Comparison of ENCODE assay signal across 1 cellular context in the genomic region with DNA sequence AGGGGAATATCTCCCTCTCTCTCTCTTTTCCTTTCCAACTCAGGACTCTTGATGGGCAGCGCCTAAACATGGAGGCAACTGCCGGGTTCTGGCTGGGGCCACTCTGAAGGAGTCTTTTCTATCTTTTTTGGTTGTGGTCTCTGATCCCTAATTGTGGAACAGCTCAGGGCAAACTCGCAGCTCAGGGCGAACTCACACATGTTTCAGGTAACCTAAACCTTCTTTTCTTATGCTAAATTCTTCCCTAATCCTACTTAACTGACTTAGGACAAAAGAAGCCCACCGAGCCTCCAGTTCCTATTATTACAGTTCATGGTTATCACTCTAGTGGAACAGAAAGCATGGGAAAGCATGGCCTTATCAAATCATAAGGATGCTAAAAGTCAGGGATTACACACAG.
TF ChIP-seq lines count a peak whose summit lies in the region.

No MANE protein-coding gene starts in this region.

TF ChIP-seq in GM23338, 12 proteins besides CTCF, POLR2A, EP300 and RAD21 (continued from another document):
- TF ChIP-seq ZNF462 (CRISPR knock-in tag; IDR thresholded peaks at IDR 0.05): no peak
- no peak for TF ChIP-seq POLR2AphosphoS5 (IDR thresholded peaks at IDR 0.05; ENCODE audit: low read depth)
- TF ChIP-seq, protein P1, sequence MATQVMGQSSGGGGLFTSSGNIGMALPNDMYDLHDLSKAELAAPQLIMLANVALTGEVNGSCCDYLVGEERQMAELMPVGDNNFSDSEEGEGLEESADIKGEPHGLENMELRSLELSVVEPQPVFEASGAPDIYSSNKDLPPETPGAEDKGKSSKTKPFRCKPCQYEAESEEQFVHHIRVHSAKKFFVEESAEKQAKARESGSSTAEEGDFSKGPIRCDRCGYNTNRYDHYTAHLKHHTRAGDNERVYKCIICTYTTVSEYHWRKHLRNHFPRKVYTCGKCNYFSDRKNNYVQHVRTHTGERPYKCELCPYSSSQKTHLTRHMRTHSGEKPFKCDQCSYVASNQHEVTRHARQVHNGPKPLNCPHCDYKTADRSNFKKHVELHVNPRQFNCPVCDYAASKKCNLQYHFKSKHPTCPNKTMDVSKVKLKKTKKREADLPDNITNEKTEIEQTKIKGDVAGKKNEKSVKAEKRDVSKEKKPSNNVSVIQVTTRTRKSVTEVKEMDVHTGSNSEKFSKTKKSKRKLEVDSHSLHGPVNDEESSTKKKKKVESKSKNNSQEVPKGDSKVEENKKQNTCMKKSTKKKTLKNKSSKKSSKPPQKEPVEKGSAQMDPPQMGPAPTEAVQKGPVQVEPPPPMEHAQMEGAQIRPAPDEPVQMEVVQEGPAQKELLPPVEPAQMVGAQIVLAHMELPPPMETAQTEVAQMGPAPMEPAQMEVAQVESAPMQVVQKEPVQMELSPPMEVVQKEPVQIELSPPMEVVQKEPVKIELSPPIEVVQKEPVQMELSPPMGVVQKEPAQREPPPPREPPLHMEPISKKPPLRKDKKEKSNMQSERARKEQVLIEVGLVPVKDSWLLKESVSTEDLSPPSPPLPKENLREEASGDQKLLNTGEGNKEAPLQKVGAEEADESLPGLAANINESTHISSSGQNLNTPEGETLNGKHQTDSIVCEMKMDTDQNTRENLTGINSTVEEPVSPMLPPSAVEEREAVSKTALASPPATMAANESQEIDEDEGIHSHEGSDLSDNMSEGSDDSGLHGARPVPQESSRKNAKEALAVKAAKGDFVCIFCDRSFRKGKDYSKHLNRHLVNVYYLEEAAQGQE (IDR thresholded peaks at IDR 0.05; ENCODE audit: unreplicated experiment): no peak
- no peak for TF ChIP-seq EZH2 (IDR thresholded peaks at IDR 0.05; ENCODE audit: low read depth, unreplicated experiment)
